In genomic region chrX:12974217-12974796, GRCh38 we compare ENCODE assay signal across 9 cellular contexts. TPM values are rescaled to one million over a fixed set of nuclear protein-coding genes. Genes with fewer than 3 reads are reported as not detected.
DNase-seq lines count a peak whose midpoint lies in the region; ATAC-seq and TF ChIP-seq lines count a peak whose summit lies in the region.
"Had no signal": no experiment of that assay in that cellular context is flagged by ENCODE, and none has a peak within 500 bp of the region (broad histone marks: within the 10 kb centered on the region; RNA-seq: fewer than 3 reads in every experiment).

No MANE protein-coding gene starts in this region.

- H3K27ac Mint-ChIP-seq in endothelial cell (ENCODE audit: unreplicated experiment) (peak overlapping the region; percentile 96), mesothelial cell of epicardium (peak overlapping the region; percentile 98)

- H3K27me3 Mint-ChIP-seq in endothelial cell (ENCODE audit: unreplicated experiment) (peaks cover 3% of the 10 kb centered on the region), mesothelial cell of epicardium (ENCODE audit: low read depth) (no peaks in the 10 kb centered on the region)

- H3K9me3 Mint-ChIP-seq in endothelial cell (ENCODE audit: unreplicated experiment): no peaks in the 10 kb centered on the region
- H3K9me3 Mint-ChIP-seq in mesothelial cell of epicardium: peaks cover 9% of the 10 kb centered on the region

- H3K36me3 Mint-ChIP-seq in endothelial cell (ENCODE audit: low read depth, unreplicated experiment): peaks cover 17% of the 10 kb centered on the region
- peaks cover 12% of the 10 kb centered on the region for H3K36me3 Mint-ChIP-seq in mesothelial cell of epicardium

- no peak for ATAC-seq in GM21737 (IDR thresholded peaks at IDR 0.05; ENCODE audit: unreplicated experiment)
- no peak for ATAC-seq in HG02759 (IDR thresholded peaks at IDR 0.05; ENCODE audit: unreplicated experiment)

- H3K4me1 Mint-ChIP-seq in endothelial cell (ENCODE audit: unreplicated experiment) (peaks cover 34% of the 10 kb centered on the region), mesothelial cell of epicardium (peaks cover 35% of the 10 kb centered on the region)

- H3K4me3 Mint-ChIP-seq in endothelial cell (ENCODE audit: unreplicated experiment) (peak overlapping the region; percentile 96), mesothelial cell of epicardium (peak overlapping the region; percentile 93)

- TF ChIP-seq CTCF in endothelial cell (IDR thresholded peaks at IDR 0.05; ENCODE audit: unreplicated experiment) (no peak), mesothelial cell of epicardium (IDR thresholded peaks at IDR 0.05; ENCODE audit: unreplicated experiment) (no peak)

- DNase-seq in ELF-1 (ENCODE audit: low read depth, low spot score) (peak; percentile 80), LoVo (ENCODE audit: low spot score) (peak; percentile 66), endothelial cell (ENCODE audit: low spot score) (no peak), mesothelial cell of epicardium (ENCODE audit: low spot score in 2 of 2, unreplicated experiment in 2 of 2) (no peak)
- DNase-seq in activated CD4-positive, alpha-beta T cell treated with anti-CD3 and anti-CD28 coated beads for 48 hours: peak; percentile 71

- H3K27ac ChIP-seq in temporal lobe (ENCODE audit: low read depth, low read length): peak overlapping the region; percentile 20

RNA-seq across cellular contexts. Expression of gene TMSB4X, which starts 0.6 kb away (rescaled TPM):
- total RNA-seq in endothelial cell (ENCODE audit: unreplicated experiment) (3,201 TPM), mesothelial cell of epicardium (2,120 to 2,167 TPM (median 2,121 TPM) in 3 replicates), temporal lobe (2,203 TPM)
- total RNA-seq: SK-MEL-5 had no signal

Comparison
In these comparisons a context has a peak if more than half of its experiments do, and no peak if none do; other contexts are left out.
1. DNase-seq: peak in ELF-1 (single experiment), LoVo (single experiment) and activated CD4-positive, alpha-beta T cell treated with anti-CD3 and anti-CD28 coated beads for 48 hours (single experiment); none in endothelial cell (single experiment) and mesothelial cell of epicardium (0 of 2).